ENCODE assay signal across 25 cellular contexts in the genomic region with DNA sequence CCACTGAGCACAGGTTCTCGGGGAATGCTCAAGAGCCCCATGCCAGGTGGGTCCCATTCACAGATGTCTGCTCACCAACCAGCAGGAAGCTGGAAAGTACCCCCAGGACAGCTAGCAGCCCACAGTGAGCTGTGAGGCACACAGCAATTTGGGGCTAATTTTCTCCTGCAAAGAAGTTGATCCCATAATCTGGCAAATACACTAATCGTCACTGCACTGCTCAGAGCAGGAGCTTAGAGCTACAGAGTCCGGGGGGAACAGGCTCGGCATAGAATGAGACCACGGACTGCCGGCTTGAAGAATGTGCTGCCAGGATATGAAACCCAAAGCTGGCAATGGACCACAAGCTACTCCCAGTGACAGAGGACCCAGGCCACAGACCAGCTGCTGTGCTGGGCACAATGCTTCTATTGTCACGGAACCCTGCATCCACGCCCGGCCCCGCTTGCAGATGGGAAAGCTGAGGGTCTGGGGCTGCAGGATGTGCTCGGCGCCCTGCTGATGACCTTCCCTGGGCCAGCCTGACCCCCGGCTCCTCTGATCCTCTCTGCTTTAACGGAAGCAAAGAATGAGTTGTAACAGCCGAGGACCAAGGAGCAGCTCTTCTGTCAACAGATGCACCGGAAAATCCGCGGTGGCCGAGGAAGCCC.
DNase-seq lines count a peak whose midpoint lies in the region; ATAC-seq and TF ChIP-seq lines count a peak whose summit lies in the region.
"Had no signal": no experiment of that assay in that cellular context is flagged by ENCODE, and none has a peak within 500 bp of the region (broad histone marks: within the 10 kb centered on the region; RNA-seq: fewer than 3 reads in every experiment).

No MANE protein-coding gene starts in this region.

- H3K23me2 ChIP-seq in H9 (ENCODE audit: insufficient read length, low read depth, low read length, poor library complexity, severe bottlenecking), result no peaks in the 10 kb centered on the region

- H2AK5ac ChIP-seq in H9 (ENCODE audit: insufficient read length, low read length), result no peak overlapping the region

- H3K27me3 ChIP-seq in H9 (ENCODE audit: insufficient read depth, low read length), result no peaks in the 10 kb centered on the region
- H3K27me3 ChIP-seq: SJSA1 had no signal

- no peak overlapping the region for H2BK12ac ChIP-seq in H9 (ENCODE audit: insufficient read length, low read depth, low read length)

- ATAC-seq in HG03457 (IDR thresholded peaks at IDR 0.05; ENCODE audit: unreplicated experiment) (no peak), GM19452 (IDR thresholded peaks at IDR 0.05; ENCODE audit: unreplicated experiment) (no peak)
- ATAC-seq: activated CD8-positive, alpha-beta T cell treated with anti-CD3 and anti-CD28 coated beads, Interleukin-2, amount 10 ng/mL, durations not matched to agents 7 days and 5 days; gastroesophageal sphincter; GM12878; lower lobe of right lung; Panc1; stimulated activated effector memory CD8-positive, alpha-beta T cell treated with anti-CD3 and anti-CD28 coated beads, Interleukin-12 subunit alpha, Interleukin-12 subunit beta, amount 100 ng/mL, for 72 hours had no signal

- no peak overlapping the region for H3K9ac ChIP-seq in H9 (ENCODE audit: extremely low read depth, insufficient read length, low read length)

- H4K5ac ChIP-seq in H9 (ENCODE audit: insufficient read length, low read depth, low read length), result no peak overlapping the region

- H3K79me1 ChIP-seq in H9 (ENCODE audit: insufficient read depth, low read depth, low read length, poor library complexity, severe bottlenecking), result no peaks in the 10 kb centered on the region

- H3K27ac ChIP-seq in H9 (ENCODE audit: insufficient read length, low read depth, low read length) (no peak overlapping the region), angular gyrus (ENCODE audit: low read depth, low read length) (peak overlapping the region; percentile 42)
- H3K27ac ChIP-seq: gastroesophageal sphincter, lower lobe of right lung, SJSA1 had no signal

- H3K4ac ChIP-seq in H9 (ENCODE audit: low read depth, low read length), result no peak overlapping the region

- H2BK5ac ChIP-seq in H9 (ENCODE audit: insufficient read length, low read length), result no peak overlapping the region

- H3T11ph ChIP-seq in H9 (ENCODE audit: low read length), result no peak overlapping the region

- H3K27ac Mint-ChIP-seq in H9, result peak overlapping the region in 2 of 3 experiments; percentile 34 to 91; a peak in 2 of 7 replicates
- H3K27ac Mint-ChIP-seq: activated CD8-positive, alpha-beta T cell treated with anti-CD3 and anti-CD28 coated beads, Interleukin-2, amount 10 ng/mL, durations not matched to agents 7 days and 5 days; activated naive CD8-positive, alpha-beta T cell treated with anti-CD3 and anti-CD28 coated beads, Interleukin-2, amount 10 ng/mL, durations not matched to agents 7 days and 5 days; stimulated activated effector memory CD8-positive, alpha-beta T cell treated with anti-CD3 and anti-CD28 coated beads, Interleukin-12 subunit alpha, Interleukin-12 subunit beta, amount 100 ng/mL, for 72 hours had no signal

- H3K56ac ChIP-seq in H9 (ENCODE audit: insufficient read length, low read depth, low read length), result no peak overlapping the region

- H3K14ac ChIP-seq in H9 (ENCODE audit: insufficient read depth, low read length), result no peak overlapping the region; the same call in 1 of the 2 replicates

- peaks cover 34 to 36% of the 10 kb centered on the region in 2 experiments for H3K4me1 Mint-ChIP-seq in H9
- H3K4me1 Mint-ChIP-seq: activated naive CD8-positive, alpha-beta T cell treated with anti-CD3 and anti-CD28 coated beads, Interleukin-2, amount 10 ng/mL, durations not matched to agents 7 days and 5 days; stimulated activated effector memory CD8-positive, alpha-beta T cell treated with anti-CD3 and anti-CD28 coated beads, Interleukin-12 subunit alpha, Interleukin-12 subunit beta, amount 100 ng/mL, for 72 hours had no signal

- H3K9me3 Mint-ChIP-seq in H9, result no peaks in the 10 kb centered on the region
- H3K9me3 Mint-ChIP-seq: activated naive CD8-positive, alpha-beta T cell treated with anti-CD3 and anti-CD28 coated beads, Interleukin-2, amount 10 ng/mL, durations not matched to agents 7 days and 5 days; stimulated activated effector memory CD8-positive, alpha-beta T cell treated with anti-CD3 and anti-CD28 coated beads, Interleukin-12 subunit alpha, Interleukin-12 subunit beta, amount 100 ng/mL, for 72 hours had no signal

- H4K8ac ChIP-seq in H9 (replicated peaks; ENCODE audit: insufficient read length, low read depth, low read length), result no peak overlapping the region

- no CpG with 5 or more reads among the region's 19 CpGs for WGBS in H9 (ENCODE audit: extremely low coverage, insufficient read length, low lambda C conversion rate)

- peaks cover 7% of the 10 kb centered on the region; the same call in 1 of the 2 replicates for H3K79me2 ChIP-seq in H9 (ENCODE audit: insufficient read depth, low read length)

- peaks cover 2% of the 10 kb centered on the region; the same call in 1 of the 2 replicates for H3K4me1 ChIP-seq in H9 (ENCODE audit: insufficient read depth, low read length)
- H3K4me1 ChIP-seq: gastroesophageal sphincter, lower lobe of right lung, SJSA1 had no signal

- H3K27me3 Mint-ChIP-seq in H9 (ENCODE audit: low read depth), result no peaks in the 10 kb centered on the region
- H3K27me3 Mint-ChIP-seq: activated naive CD8-positive, alpha-beta T cell treated with anti-CD3 and anti-CD28 coated beads, Interleukin-2, amount 10 ng/mL, durations not matched to agents 7 days and 5 days had no signal

- H3K9me3 ChIP-seq in H9 (ENCODE audit: control insufficient read depth, low read depth, low read length), result no peaks in the 10 kb centered on the region
- H3K9me3 ChIP-seq: gastroesophageal sphincter, lower lobe of right lung had no signal

- H2AFZ ChIP-seq in H9 (ENCODE audit: low read length), result no peak overlapping the region

- no peak overlapping the region for H2BK15ac ChIP-seq in H9 (ENCODE audit: low read depth, low read length)

- no peak overlapping the region; a peak in 1 of 5 replicates for H3K4me3 Mint-ChIP-seq in H9
- H3K4me3 Mint-ChIP-seq: activated CD8-positive, alpha-beta T cell treated with anti-CD3 and anti-CD28 coated beads, Interleukin-2, amount 10 ng/mL, durations not matched to agents 7 days and 5 days; activated naive CD8-positive, alpha-beta T cell treated with anti-CD3 and anti-CD28 coated beads, Interleukin-2, amount 10 ng/mL, durations not matched to agents 7 days and 5 days; stimulated activated effector memory CD8-positive, alpha-beta T cell treated with anti-CD3 and anti-CD28 coated beads, Interleukin-12 subunit alpha, Interleukin-12 subunit beta, amount 100 ng/mL, for 72 hours had no signal

- H3K4me2 ChIP-seq in H9 (ENCODE audit: insufficient read depth, insufficient read length, low read length), result no peak overlapping the region

- H4K20me1 ChIP-seq in H9 (ENCODE audit: control insufficient read depth, insufficient read depth, insufficient read length), result no peaks in the 10 kb centered on the region

- no peak for DNase-seq in H9
- DNase-seq in hippocampal formation (lab: John Stamatoyannopoulos, UW), result peak; percentile 37 to 78
- peak; percentile 47 for DNase-seq in occipital lobe (lab: John Stamatoyannopoulos, UW)
- no peak for DNase-seq in DMS153 treated with DMSO at 0.1 percent for 48 hours (lab: John Stamatoyannopoulos, UW; ENCODE audit: unreplicated experiment)
- no peak for DNase-seq in effector CD8-positive, alpha-beta T cell (lab: John Stamatoyannopoulos, UW)
- DNase-seq: activated CD4-positive, alpha-beta T cell treated with anti-CD3 and anti-CD28 coated beads for 1 hour; activated CD8-positive, alpha-beta T cell treated with anti-CD3 and anti-CD28 coated beads, Interleukin-2, amount 10 ng/mL, durations not matched to agents 7 days and 5 days; activated effector memory CD4-positive, alpha-beta T cell treated with anti-CD3 and anti-CD28 coated beads, Interleukin-2, amount 50 U/mL, for 16 hours; activated naive CD8-positive, alpha-beta T cell treated with anti-CD3 and anti-CD28 coated beads, Interleukin-2, amount 10 ng/mL, durations not matched to agents 7 days and 5 days; COR-L47; islet precursor cell; lower lobe of right lung; NCI-H2081; NCI-H446; retina; stimulated activated CD4-positive, alpha-beta T cell treated with anti-CD3 and anti-CD28 coated beads, Interleukin-2, amount 100 ng/mL, for 48 hours; T-helper 1 cell had no signal

- H3K36me3 Mint-ChIP-seq in H9 (ENCODE audit: insufficient read depth in 1 of 3, low read depth in 3 of 3), result no peaks in the 10 kb centered on the region
- H3K36me3 Mint-ChIP-seq: activated naive CD8-positive, alpha-beta T cell treated with anti-CD3 and anti-CD28 coated beads, Interleukin-2, amount 10 ng/mL, durations not matched to agents 7 days and 5 days; stimulated activated effector memory CD8-positive, alpha-beta T cell treated with anti-CD3 and anti-CD28 coated beads, Interleukin-12 subunit alpha, Interleukin-12 subunit beta, amount 100 ng/mL, for 72 hours had no signal

- no peak overlapping the region for H3K23ac ChIP-seq in H9 (ENCODE audit: insufficient read length, low read depth, low read length)

- H2BK20ac ChIP-seq in H9 (ENCODE audit: low read depth, low read length, poor library complexity, severe bottlenecking), result no peak overlapping the region

- no peak overlapping the region for H2BK120ac ChIP-seq in H9 (ENCODE audit: low read depth, low read length, poor library complexity, severe bottlenecking)

- TF ChIP-seq CTCF in H9 (conservative IDR thresholded peaks at IDR 0.05), result no peak

- H3K18ac ChIP-seq in H9 (ENCODE audit: insufficient read length, low read depth, low read length), result no peak overlapping the region

- H4K91ac ChIP-seq in H9 (ENCODE audit: insufficient read length, low read depth, low read length), result no peak overlapping the region

Comparison
In these comparisons a context has a peak if more than half of its experiments do, and no peak if none do; other contexts are left out.
1. DNase-seq: peak in hippocampal formation (2 of 2) and occipital lobe (single experiment); none in H9 (single experiment), DMS153 treated with DMSO at 0.1 percent for 48 hours (single experiment) and effector CD8-positive, alpha-beta T cell (single experiment).